ENCODE assay signal across 8 cellular contexts in genomic region chr10:89414146-89414878, GRCh38. TPM values are rescaled to one million over a fixed set of nuclear protein-coding genes. Genes with fewer than 3 reads are reported as not detected.
DNase-seq lines count a peak whose midpoint lies in the region; ATAC-seq, FAIRE-seq and TF ChIP-seq lines count a peak whose summit lies in the region.

Gene IFIT5, plus strand, starts transcription at chr10:89414568. Its CDS starts 231 bp downstream, at chr10:89414799.

- H3K4me2 ChIP-seq in neural progenitor cell, result peak within 1 kb of the TSS; percentile 87

- H3K4me1 ChIP-seq in SJSA1 (replicated peaks), result peaks cover 18% of the 10 kb centered on the region
- peaks cover 4% of the 10 kb centered on the region for H3K4me1 ChIP-seq in neural progenitor cell

- ATAC-seq in GM21526 (IDR thresholded peaks at IDR 0.05; ENCODE audit: low FRiP score, unreplicated experiment), result peak; percentile 76

- H3K4me3 ChIP-seq in SJSA1 (peak within 1 kb of the TSS; percentile 71), neural progenitor cell (peak within 1 kb of the TSS; percentile 65)

- TF ChIP-seq CTCF in neural progenitor cell (IDR thresholded peaks at IDR 0.05), result no peak

- H3K27me3 Mint-ChIP-seq in IgD-negative memory B cell, result no peaks in the 10 kb centered on the region
- H3K27me3 Mint-ChIP-seq in activated naive CD4-positive, alpha-beta T cell treated with anti-CD3 and anti-CD28 coated beads for 36 hours (ENCODE audit: low read depth), result no peaks in the 10 kb centered on the region
- no peaks in the 10 kb centered on the region for H3K27me3 Mint-ChIP-seq in neural progenitor cell (ENCODE audit: insufficient read depth, low read depth)

- H3K9me3 Mint-ChIP-seq in IgD-negative memory B cell (peaks cover 0 to 3% (median 2%) of the 10 kb centered on the region in 3 donors), neural progenitor cell (peaks cover 7% of the 10 kb centered on the region)
- peaks cover 4% of the 10 kb centered on the region for H3K9me3 Mint-ChIP-seq in activated naive CD4-positive, alpha-beta T cell treated with anti-CD3 and anti-CD28 coated beads for 36 hours

- DNase-seq in DMS53 (lab: John Stamatoyannopoulos, UW) (peak; percentile 89), SJSA1 (ENCODE audit: low read depth in 1 of 2, low spot score in 2 of 2) (peak; percentile 73 to 92), frontal cortex (ENCODE audit: low spot score in 2 of 2) (peak; percentile 69 to 79), neural progenitor cell (ENCODE audit: low spot score) (peak; percentile 86), stromal cell of bone marrow (ENCODE audit: low read depth) (peak; percentile 40)
- DNase-seq in activated naive CD4-positive, alpha-beta T cell treated with anti-CD3 and anti-CD28 coated beads for 36 hours, result peak; percentile 64

- no peaks in the 10 kb centered on the region for H3K79me2 ChIP-seq in neural progenitor cell (ENCODE audit: low read depth)

- FAIRE-seq in frontal cortex (lab: Jason Lieb, UNC), result no peak

- H3K36me3 ChIP-seq in SJSA1, result peaks cover 25% of the 10 kb centered on the region
- H3K36me3 ChIP-seq in neural progenitor cell, result no peaks in the 10 kb centered on the region

- peak within 1 kb of the TSS; percentile 90 to 100 (median 97) for H3K27ac Mint-ChIP-seq in IgD-negative memory B cell
- H3K27ac Mint-ChIP-seq in activated naive CD4-positive, alpha-beta T cell treated with anti-CD3 and anti-CD28 coated beads for 36 hours, result peak within 1 kb of the TSS; percentile 96
- peak within 1 kb of the TSS; percentile 99 for H3K27ac Mint-ChIP-seq in neural progenitor cell

- H3K36me3 Mint-ChIP-seq in IgD-negative memory B cell (peaks cover 2% of the 10 kb centered on the region), neural progenitor cell (peaks cover 20% of the 10 kb centered on the region)
- H3K36me3 Mint-ChIP-seq in activated naive CD4-positive, alpha-beta T cell treated with anti-CD3 and anti-CD28 coated beads for 36 hours (ENCODE audit: low read depth), result peaks cover 22% of the 10 kb centered on the region

- H3K9ac ChIP-seq in neural progenitor cell, result peak within 1 kb of the TSS; percentile 22

- no peaks in the 10 kb centered on the region for H3K9me3 ChIP-seq in SJSA1 (replicated peaks)
- no peaks in the 10 kb centered on the region for H3K9me3 ChIP-seq in neural progenitor cell (ENCODE audit: low read depth)

- intact Hi-C loops in activated naive CD4-positive, alpha-beta T cell treated with anti-CD3 and anti-CD28 coated beads for 36 hours (cut with micrococcal nuclease), result loop anchor here (1.0 to 10.0 kb wide), 10 partner anchors 22 to 1790 kb away; partner anchors contain the start of genes FAS, IFIT1, IFIT2 and LIPA

- no peaks in the 10 kb centered on the region for H3K27me3 ChIP-seq in SJSA1 (replicated peaks)
- H3K27me3 ChIP-seq in neural progenitor cell, result peaks cover 23% of the 10 kb centered on the region

- H3K4me1 Mint-ChIP-seq in IgD-negative memory B cell, result peaks cover 25 to 32% (median 31%) of the 10 kb centered on the region in 3 donors
- H3K4me1 Mint-ChIP-seq in activated naive CD4-positive, alpha-beta T cell treated with anti-CD3 and anti-CD28 coated beads for 36 hours (ENCODE audit: low read depth), result peaks cover 45% of the 10 kb centered on the region
- peaks cover 12% of the 10 kb centered on the region for H3K4me1 Mint-ChIP-seq in neural progenitor cell

- no peaks in the 10 kb centered on the region for H4K20me1 ChIP-seq in neural progenitor cell (ENCODE audit: low read depth)

- H2AFZ ChIP-seq in neural progenitor cell (replicated peaks), result peak within 1 kb of the TSS; percentile 98

- H3K27ac ChIP-seq in SJSA1 (peak within 1 kb of the TSS; percentile 83), neural progenitor cell (no peak within 1 kb of the TSS)

- peaks cover 14% of the 10 kb centered on the region for H3F3A ChIP-seq in neural progenitor cell (ENCODE audit: low read depth)

- H3K4me3 Mint-ChIP-seq in IgD-negative memory B cell (peak within 1 kb of the TSS; percentile 90 to 96 (median 94)), neural progenitor cell (peak within 1 kb of the TSS; percentile 98)
- H3K4me3 Mint-ChIP-seq in activated naive CD4-positive, alpha-beta T cell treated with anti-CD3 and anti-CD28 coated beads for 36 hours, result peak within 1 kb of the TSS; percentile 85

- CTCF ChIA-PET in activated naive CD4-positive, alpha-beta T cell treated with anti-CD3 and anti-CD28 coated beads for 36 hours (lab: Charles Lee), result interaction anchor here (0.8 to 1.6 kb wide), 10 partner anchors 10 to 165 kb away, joined by 3 to 5 read pairs (median 3); no protein-coding TSS in a partner anchor

RNA-seq across cellular contexts. Expression of gene IFIT5, which starts in this region (rescaled TPM):
- 17.3 TPM for polyA plus RNA-seq in IgD-negative memory B cell
- total RNA-seq in SJSA1 (2014; rRNA removed; shearing (Covaris generic)), result 32.5 and 39.3 TPM in 2 replicates
- 1 to 10 TPM; 7.0 to 7.2 TPM for total RNA-seq in activated naive CD4-positive, alpha-beta T cell treated with anti-CD3 and anti-CD28 coated beads for 36 hours
- total RNA-seq in frontal cortex (64.8 TPM), neural progenitor cell (ENCODE audit: low replicate concordance) (5.6 and 7.0 TPM in 2 replicates)
